In the genomic region with DNA sequence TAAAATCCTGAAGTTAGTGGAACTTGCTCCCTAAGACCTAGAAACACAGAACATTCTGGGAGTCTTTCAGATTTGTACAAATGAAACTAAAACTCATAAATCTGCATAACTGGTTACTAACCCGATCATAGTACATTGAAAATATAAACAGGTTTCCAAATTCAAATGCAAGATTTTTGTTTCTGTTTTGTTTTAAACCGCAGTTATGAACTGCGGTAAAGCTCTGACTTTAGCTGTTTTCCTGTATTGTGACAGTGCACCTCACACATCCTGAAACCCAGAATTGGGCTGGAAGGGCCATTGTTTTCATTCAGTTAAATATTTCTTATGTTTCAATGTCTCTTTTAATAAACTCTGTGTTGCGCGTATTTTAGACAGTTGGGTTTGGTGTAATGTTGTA, we compare ENCODE assay signal across 12 cellular contexts.
DNase-seq lines count a peak whose midpoint lies in the region; ATAC-seq and TF ChIP-seq lines count a peak whose summit lies in the region.
"Had no signal": no experiment of that assay in that cellular context is flagged by ENCODE, and none has a peak within 500 bp of the region (broad histone marks: within the 10 kb centered on the region; RNA-seq: fewer than 3 reads in every experiment).

No MANE protein-coding gene starts in this region.

- no peak for TF ChIP-seq CTCF in Loucy (conservative IDR thresholded peaks at IDR 0.05; ENCODE audit: low read length)
- no peak for TF ChIP-seq CTCF in left lung (IDR thresholded peaks at IDR 0.05)

- H3F3A ChIP-seq in Loucy (ENCODE audit: low read depth), result no peaks in the 10 kb centered on the region

- H3K36me3 Mint-ChIP-seq in memory B cell, result no peaks in the 10 kb centered on the region

- H3K4me1 Mint-ChIP-seq in memory B cell, result peaks cover 8% of the 10 kb centered on the region

- no peak overlapping the region for H3K27ac Mint-ChIP-seq in memory B cell

- H3K79me2 ChIP-seq in Loucy (ENCODE audit: insufficient read depth, low read length), result no peaks in the 10 kb centered on the region

- peak overlapping the region; percentile 69 for H2AFZ ChIP-seq in Loucy (ENCODE audit: low read length)
- H2AFZ ChIP-seq: PC-9 had no signal

- intact Hi-C loops in left lung (cut with DNase I), result no loop called here

- peak overlapping the region; percentile 51 for H3K4me2 ChIP-seq in Loucy (ENCODE audit: low read depth, low read length, poor library complexity, severe bottlenecking)
- H3K4me2 ChIP-seq: PC-9 had no signal

- H3K36me3 ChIP-seq in Loucy (ENCODE audit: insufficient read depth, low read length) (no peaks in the 10 kb centered on the region), left lung (no peaks in the 10 kb centered on the region)
- H3K36me3 ChIP-seq: brain microvascular endothelial cell, suprapubic skin had no signal

- no peaks in the 10 kb centered on the region for H4K20me1 ChIP-seq in Loucy (ENCODE audit: insufficient read depth, low read length, poor library complexity, severe bottlenecking)

- H3K27me3 ChIP-seq in Loucy (ENCODE audit: insufficient read depth, low read length, poor library complexity, severe bottlenecking), result no peaks in the 10 kb centered on the region
- peaks cover 0 to 2% of the 10 kb centered on the region in 2 donors for H3K27me3 ChIP-seq in left lung
- H3K27me3 ChIP-seq: brain microvascular endothelial cell, suprapubic skin had no signal

- H3K4me3 ChIP-seq in Loucy (ENCODE audit: low read length, poor library complexity, severe bottlenecking) (peak overlapping the region; percentile 42), left lung (no peak overlapping the region)
- H3K4me3 ChIP-seq: PC-9, suprapubic skin had no signal

- no peak for DNase-seq in memory B cell (ENCODE audit: low spot score in 2 of 2)
- no peak for DNase-seq in NCI-H1417 treated with DMSO at 0.1 percent for 48 hours (lab: John Stamatoyannopoulos, UW)
- DNase-seq in KG1 (lab: John Stamatoyannopoulos, UW), result no peak
- DNase-seq in left lung, result no peak
- DNase-seq: activated CD4-positive, alpha-beta T cell treated with anti-CD3 and anti-CD28 coated beads for 1 hour; brain microvascular endothelial cell; HCEC 1CT; PC-9 had no signal

- H3K27ac ChIP-seq in left lung, result no peak overlapping the region
- H3K27ac ChIP-seq: brain microvascular endothelial cell, PC-9, suprapubic skin had no signal

- ATAC-seq in GM18520 (IDR thresholded peaks at IDR 0.05; ENCODE audit: unreplicated experiment) (peak; percentile 92), GM21526 (IDR thresholded peaks at IDR 0.05; ENCODE audit: low FRiP score, unreplicated experiment) (peak; percentile 87), memory B cell (ENCODE audit: low read depth) (peak; percentile 60), left lung (no peak)

- H3K4me3 Mint-ChIP-seq in memory B cell, result no peak overlapping the region

- peaks cover 35% of the 10 kb centered on the region for H3K4me1 ChIP-seq in Loucy (ENCODE audit: insufficient read depth, low read length, poor library complexity, severe bottlenecking)
- peaks cover 3 to 22% of the 10 kb centered on the region in 2 donors for H3K4me1 ChIP-seq in left lung
- H3K4me1 ChIP-seq: suprapubic skin had no signal

- H3K9me2 ChIP-seq in Loucy (replicated peaks; ENCODE audit: low read depth, low read length), result no peaks in the 10 kb centered on the region

- H3K9ac ChIP-seq in Loucy (ENCODE audit: low read depth, low read length, poor library complexity, severe bottlenecking), result peak overlapping the region; percentile 49

- H3K9me3 ChIP-seq in Loucy (ENCODE audit: insufficient read depth, low read depth, low read length) (no peaks in the 10 kb centered on the region), left lung (no peaks in the 10 kb centered on the region)
- H3K9me3 ChIP-seq: suprapubic skin had no signal

- H3K9me3 Mint-ChIP-seq in memory B cell, result no peaks in the 10 kb centered on the region

- H3K27me3 Mint-ChIP-seq in memory B cell, result peaks cover 6% of the 10 kb centered on the region
